28 cellular contexts compared by ENCODE assay signal in the genomic region with DNA sequence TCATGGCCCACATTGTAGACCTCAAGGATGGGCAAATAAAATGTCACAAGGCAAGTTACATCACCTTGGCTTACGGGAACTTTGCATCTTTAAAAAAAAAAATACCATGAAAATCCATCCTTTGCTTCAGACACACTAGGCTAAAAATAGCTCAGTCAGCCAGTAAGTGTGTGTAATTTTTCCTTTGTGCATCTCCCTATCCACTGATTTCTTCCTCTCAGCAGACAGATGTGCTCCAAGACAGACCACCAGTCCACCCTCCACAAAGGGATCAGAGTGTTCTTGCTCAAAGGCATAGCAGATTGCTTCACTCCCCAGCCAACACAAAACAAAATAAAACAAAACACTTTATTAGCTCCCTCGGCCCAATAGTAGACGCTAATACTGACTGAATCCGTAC. TPM values are rescaled to one million over a fixed set of nuclear protein-coding genes. Genes with fewer than 3 reads are reported as not detected.
"Had no signal": no experiment of that assay in that cellular context is flagged by ENCODE, and none has a peak within 500 bp of the region (broad histone marks: within the 10 kb centered on the region; RNA-seq: fewer than 3 reads in every experiment).

No MANE protein-coding gene starts in this region.

- H3K4me3 Mint-ChIP-seq: activated naive CD4-positive, alpha-beta T cell treated with anti-CD3 and anti-CD28 coated beads for 36 hours; activated naive CD8-positive, alpha-beta T cell treated with anti-CD3 and anti-CD28 coated beads, Interleukin-2, amount 10 ng/mL, durations not matched to agents 7 days and 5 days; naive thymus-derived CD4-positive, alpha-beta T cell; T-helper 1 cell treated with Interleukin-12 subunit alpha and Interleukin-12 subunit beta and Interleukin-4 antibody, amounts not matched to agents 30 μg/mL and 1 μg/mL, for 36 hours had no signal

- H3K27me3 ChIP-seq: breast epithelium, spleen, suprapubic skin, tibial nerve had no signal

- H3K36me3 ChIP-seq: breast epithelium, suprapubic skin, tibial nerve, WERI-Rb-1 had no signal

- H3K4me3 ChIP-seq: breast epithelium, spleen, suprapubic skin, tibial nerve had no signal

- H3K27me3 Mint-ChIP-seq: activated naive CD8-positive, alpha-beta T cell treated with anti-CD3 and anti-CD28 coated beads, Interleukin-2, amount 10 ng/mL, durations not matched to agents 7 days and 5 days; naive thymus-derived CD4-positive, alpha-beta T cell had no signal

- H3K27ac ChIP-seq: breast epithelium, spleen, suprapubic skin, tibial nerve, WERI-Rb-1 had no signal

- H3K27ac Mint-ChIP-seq: activated naive CD4-positive, alpha-beta T cell treated with anti-CD3 and anti-CD28 coated beads for 36 hours; activated naive CD8-positive, alpha-beta T cell treated with anti-CD3 and anti-CD28 coated beads, Interleukin-2, amount 10 ng/mL, durations not matched to agents 7 days and 5 days; naive thymus-derived CD4-positive, alpha-beta T cell; T-helper 1 cell treated with Interleukin-12 subunit alpha and Interleukin-12 subunit beta and Interleukin-4 antibody, amounts not matched to agents 30 μg/mL and 1 μg/mL, for 36 hours had no signal

- H3K4me1 ChIP-seq: breast epithelium, suprapubic skin, tibial nerve had no signal

- H3K9me3 Mint-ChIP-seq: activated naive CD4-positive, alpha-beta T cell treated with anti-CD3 and anti-CD28 coated beads for 36 hours; T-helper 1 cell treated with Interleukin-12 subunit alpha and Interleukin-12 subunit beta and Interleukin-4 antibody, amounts not matched to agents 30 μg/mL and 1 μg/mL, for 36 hours had no signal

- DNase-seq: activated CD4-positive, alpha-beta T cell treated with anti-CD3 and anti-CD28 coated beads for 48 hours; activated CD4-positive, alpha-beta T cell treated with anti-CD3 and anti-CD28 coated beads, Interleukin-2, amount 50 U/mL, for 48 hours; activated CD8-positive, alpha-beta memory T cell treated with anti-CD3 and anti-CD28 coated beads for 24 hours; activated effector memory CD4-positive, alpha-beta T cell treated with Interleukin-2 at 50 U/mL for 16 hours; activated naive CD4-positive, alpha-beta T cell treated with anti-CD3 and anti-CD28 coated beads for 36 hours; activated naive CD8-positive, alpha-beta T cell treated with anti-CD3 and anti-CD28 coated beads, Interleukin-2, amount 10 ng/mL, durations not matched to agents 7 days and 5 days; central memory CD4-positive, alpha-beta T cell; dermis blood vessel endothelial cell; effector CD8-positive, alpha-beta T cell; foreskin fibroblast; head of caudate nucleus; hippocampal formation; kidney; left colon; mammary epithelial cell; midbrain; naive thymus-derived CD4-positive, alpha-beta T cell; posterior cingulate gyrus; right cardiac atrium; spleen; stimulated activated naive CD4-positive, alpha-beta T cell; SW 1271; T-helper 9 cell; WERI-Rb-1 had no signal

- H3K9me3 ChIP-seq: breast epithelium, spleen, suprapubic skin, tibial nerve had no signal

RNA-seq across cellular contexts. Expression of a gene that starts 14.6 kb away (rescaled TPM):
- total RNA-seq: activated naive CD4-positive, alpha-beta T cell treated with anti-CD3 and anti-CD28 coated beads for 36 hours; activated naive CD8-positive, alpha-beta T cell treated with anti-CD3 and anti-CD28 coated beads, Interleukin-2, amount 10 ng/mL, durations not matched to agents 7 days and 5 days; mammary epithelial cell had no signal
- polyA plus RNA-seq: mammary epithelial cell; naive thymus-derived CD4-positive, alpha-beta T cell had no signal
